In genomic region chr1:51728611-51729155, GRCh38 we compare ENCODE assay signal across 8 cellular contexts.
DNase-seq lines count a peak whose midpoint lies in the region; ATAC-seq and TF ChIP-seq lines count a peak whose summit lies in the region.

No MANE protein-coding gene starts in this region.

- H3K27me3 ChIP-seq in tibial nerve = no peaks in the 10 kb centered on the region

- H3K36me3 ChIP-seq in tibial nerve = no peaks in the 10 kb centered on the region

- peak overlapping the region in 1 of 4 donors; percentile 75 for H3K27ac ChIP-seq in tibial nerve

- peaks cover 0 to 74% (median 16%) of the 10 kb centered on the region in 4 donors for H3K4me1 ChIP-seq in tibial nerve

- H3K9me3 Mint-ChIP-seq in activated T-cell treated with anti-CD3 and anti-CD28 coated beads, Interleukin-2, amount 50 U/mL, for 4 hours = no peaks in the 10 kb centered on the region
- no peaks in the 10 kb centered on the region for H3K9me3 Mint-ChIP-seq in activated naive CD8-positive, alpha-beta T cell (ENCODE audit: low read depth)

- no peak for ATAC-seq in activated T-cell treated with anti-CD3 and anti-CD28 coated beads, Interleukin-2, amount 50 U/mL, for 4 hours

- no peak for DNase-seq in activated T-cell treated with anti-CD3 and anti-CD28 coated beads, Interleukin-2, amount 50 U/mL, for 4 hours
- no peak for DNase-seq in activated T-cell treated with anti-CD3 and anti-CD28 coated beads, Interleukin-2, amount 50 U/mL, for 1 hour
- DNase-seq in left kidney (ENCODE audit: low read depth, low spot score) = peak; percentile 46
- no peak for DNase-seq in tibial nerve (ENCODE audit: low spot score in 2 of 2)
- DNase-seq in cortex of kidney (lab: John Stamatoyannopoulos, UW) = no peak
- no peak for DNase-seq in T1000 (lab: John Stamatoyannopoulos, UW)
- DNase-seq in glomerular visceral epithelial cell (ENCODE audit: extremely low spot score) = no peak

- H3K4me3 ChIP-seq in tibial nerve = peak overlapping the region; percentile 43 to 71 (median 54)

- 69 to 73% methylated on average over 12 of the region's 12 CpGs for WGBS in tibial nerve, 2 donors

- TF ChIP-seq CTCF in tibial nerve (IDR thresholded peaks at IDR 0.05) = no peak

- no peaks in the 10 kb centered on the region for H3K27me3 Mint-ChIP-seq in activated T-cell treated with anti-CD3 and anti-CD28 coated beads, Interleukin-2, amount 50 U/mL, for 4 hours (ENCODE audit: low read depth)
- no peaks in the 10 kb centered on the region for H3K27me3 Mint-ChIP-seq in activated naive CD8-positive, alpha-beta T cell

- TF ChIP-seq POLR2A in tibial nerve (IDR thresholded peaks at IDR 0.05) = no peak

- H3K27ac Mint-ChIP-seq in activated naive CD8-positive, alpha-beta T cell = peak overlapping the region; percentile 90

- no peaks in the 10 kb centered on the region for H3K36me3 Mint-ChIP-seq in activated T-cell treated with anti-CD3 and anti-CD28 coated beads, Interleukin-2, amount 50 U/mL, for 4 hours (ENCODE audit: insufficient read depth)
- no peaks in the 10 kb centered on the region for H3K36me3 Mint-ChIP-seq in activated naive CD8-positive, alpha-beta T cell

- peak overlapping the region; percentile 88 for H3K4me3 Mint-ChIP-seq in activated T-cell treated with anti-CD3 and anti-CD28 coated beads, Interleukin-2, amount 50 U/mL, for 4 hours
- peak overlapping the region; percentile 91 for H3K4me3 Mint-ChIP-seq in activated naive CD8-positive, alpha-beta T cell

- no peaks in the 10 kb centered on the region for H3K9me3 ChIP-seq in tibial nerve

- H3K4me1 Mint-ChIP-seq in activated T-cell treated with anti-CD3 and anti-CD28 coated beads, Interleukin-2, amount 50 U/mL, for 4 hours (ENCODE audit: low read depth) = peaks cover 37% of the 10 kb centered on the region
- H3K4me1 Mint-ChIP-seq in activated naive CD8-positive, alpha-beta T cell (ENCODE audit: low read depth) = peaks cover 45% of the 10 kb centered on the region

- TF ChIP-seq EP300 in tibial nerve (IDR thresholded peaks at IDR 0.05) = no peak
